In genomic region chr6:30722280-30723112, GRCh38 we compare ENCODE assay signal across 8 cellular contexts. TPM values are rescaled to one million over a fixed set of nuclear protein-coding genes. Genes with fewer than 3 reads are reported as not detected.
DNase-seq lines count a peak whose midpoint lies in the region; ATAC-seq and TF ChIP-seq lines count a peak whose summit lies in the region.

No MANE protein-coding gene starts in this region.

- H3K9ac ChIP-seq in BLaER1, result peak overlapping the region; percentile 100

- in situ Hi-C loops in HAP-1 (cut with MboI; ENCODE audit: low sequenced_read_pairs), result loop anchor here (5.0 kb wide), 1 partner anchor 105 kb away; the partner anchor contains the start of genes MRPS18B and PPP1R10

- H3K27ac ChIP-seq in BLaER1 (peak overlapping the region; percentile 92), lung (ENCODE audit: low read depth in 1 of 2, low read length in 1 of 2) (peak overlapping the region; percentile 88 to 94)

- WGBS in lung, 2 donors, result 15 to 19% methylated on average over 27 of the region's 27 CpGs

- peaks cover 60% of the 10 kb centered on the region for H3K36me3 ChIP-seq in BLaER1
- peaks cover 63% of the 10 kb centered on the region for H3K36me3 ChIP-seq in HAP-1 (replicated peaks)
- H3K36me3 ChIP-seq in lung (ENCODE audit: control insufficient read depth in 2 of 2, insufficient read depth in 2 of 2, low read length in 2 of 2), result peaks cover 6 to 22% of the 10 kb centered on the region in 2 donors

- H3K4me1 ChIP-seq in BLaER1 (peaks cover 59% of the 10 kb centered on the region), HAP-1 (peaks cover 29% of the 10 kb centered on the region), lung (ENCODE audit: control insufficient read depth in 2 of 2, insufficient read depth in 2 of 2, low read length in 2 of 2) (peaks cover 6 to 7% of the 10 kb centered on the region in 2 donors)

- H3K4me3 ChIP-seq in BLaER1 (peak overlapping the region; percentile 94), HAP-1 (peak overlapping the region; percentile 69), lung (peak overlapping the region; percentile 22)

- peaks cover 62% of the 10 kb centered on the region for H4K20me1 ChIP-seq in BLaER1

- peak overlapping the region; percentile 89 for H3K4me2 ChIP-seq in BLaER1

- DNase-seq in HAP-1 (ENCODE audit: low spot score in 2 of 2) (peak; percentile 71 to 88), NCI-H82 (lab: John Stamatoyannopoulos, UW) (peak; percentile 86), lung (ENCODE audit: low spot score) (peak; percentile 85)
- DNase-seq in activated CD8-positive, alpha-beta memory T cell treated with anti-CD3 and anti-CD28 coated beads for 1 hour (ENCODE audit: extremely low read depth in 1 of 2, low read depth in 1 of 2), result peak; percentile 65 to 76
- DNase-seq in effector CD4-positive, alpha-beta T cell, result peak; percentile 80
- DNase-seq in stimulated activated CD4-positive, alpha-beta T cell treated with anti-CD3 and anti-CD28 coated beads, TNF-alpha, amount 100 ng/mL, for 48 hours (ENCODE audit: low read depth in 3 of 3), result peak in 2 of 3 donors; percentile 75 to 77

- H3K9me3 ChIP-seq in BLaER1 (no peaks in the 10 kb centered on the region), HAP-1 (no peaks in the 10 kb centered on the region), lung (ENCODE audit: control insufficient read depth in 2 of 2, insufficient read depth in 1 of 2, low read length in 1 of 2) (no peaks in the 10 kb centered on the region)

- no peaks in the 10 kb centered on the region for H3K27me3 ChIP-seq in BLaER1
- H3K27me3 ChIP-seq in HAP-1 (ENCODE audit: low read depth), result no peaks in the 10 kb centered on the region
- H3K27me3 ChIP-seq in lung (ENCODE audit: control insufficient read depth, insufficient read depth), result no peaks in the 10 kb centered on the region

- TF ChIP-seq CTCF in lung (IDR thresholded peaks at IDR 0.05; ENCODE audit: control extremely low read depth, extremely low read depth), result peak; percentile 97

- ATAC-seq in lung (ENCODE audit: insufficient read depth, low FRiP score), result no peak
- ATAC-seq in HG02981 (IDR thresholded peaks at IDR 0.05; ENCODE audit: unreplicated experiment), result no peak

RNA-seq across cellular contexts. Expression of gene TUBB, which starts 2.3 kb away (rescaled TPM):
- total RNA-seq in lung, result 100 to 1,000 TPM; 292 to 403 TPM
- 100 to 1,000 TPM; 171 to 303 TPM for polyA plus RNA-seq in lung

RNA-seq across cellular contexts. Expression of gene MDC1, which starts 5.4 kb away (rescaled TPM):
- total RNA-seq in lung, result 10 to 100 TPM; 13.7 to 34.0 TPM
- 10 to 100 TPM in 1 of 2 donors, 1 to 10 TPM in 1; 9.9 to 11.0 TPM for polyA plus RNA-seq in lung

RNA-seq across cellular contexts. Expression of gene FLOT1, which starts 20.0 kb away (rescaled TPM):
- total RNA-seq in lung, result 100 to 1,000 TPM in 1 of 2 donors, 10 to 100 TPM in 1; 88.0 to 171 TPM
- 100 to 1,000 TPM; 205 to 474 TPM for polyA plus RNA-seq in lung

RNA-seq across cellular contexts. Expression of gene IER3, which starts 21.9 kb away (rescaled TPM):
- total RNA-seq in lung, result 10 to 100 TPM; 16.7 to 37.4 TPM
- 100 to 1,000 TPM in 1 of 2 donors, 10 to 100 TPM in 1; 97.9 to 302 TPM for polyA plus RNA-seq in lung

RNA-seq across cellular contexts. Expression of gene NRM, which starts 31.7 kb away (rescaled TPM):
- total RNA-seq in lung, result 10 to 100 TPM in 1 of 2 donors, 1 to 10 TPM in 1; 5.1 to 15.9 TPM
- polyA plus RNA-seq in lung, result 10 to 100 TPM; 16.0 to 18.7 TPM

Comparison
In these comparisons a context has a peak if more than half of its experiments do, and no peak if none do; other contexts are left out.
1. H3K4me3 ChIP-seq: peak in every context shown above with its lines; median percentile 94 in BLaER1; 69 in HAP-1; 22 in lung.